Comparison of ENCODE assay signal across 23 cellular contexts in genomic region chr6:135428078-135428477, GRCh38.
"Had no signal": no experiment of that assay in that cellular context is flagged by ENCODE, and none has a peak within 500 bp of the region (broad histone marks: within the 10 kb centered on the region; RNA-seq: fewer than 3 reads in every experiment).

No MANE protein-coding gene starts in this region.

- H3K27ac ChIP-seq: coronary artery, dorsolateral prefrontal cortex, esophagus muscularis mucosa, foreskin keratinocyte, gastroesophageal sphincter, heart left ventricle, hepatocyte, left lung, lower lobe of right lung had no signal

- H3K4me3 ChIP-seq: coronary artery, dorsolateral prefrontal cortex, esophagus muscularis mucosa, gastroesophageal sphincter, heart left ventricle, hepatocyte, left lung, lower lobe of right lung, mucosa of descending colon had no signal

- DNase-seq: dermis blood vessel endothelial cell; dorsolateral prefrontal cortex; effector CD4-positive, alpha-beta T cell; effector memory CD4-positive, alpha-beta T cell; foreskin keratinocyte; heart left ventricle; hypothalamus; immature natural killer cell; left cardiac atrium; left lung; left ventricle myocardium superior; lower lobe of right lung; mesenchymal stem cell; mucosa of descending colon; naive B cell; naive thymus-derived CD8-positive, alpha-beta T cell had no signal

- H3K36me3 ChIP-seq: left lung, lower lobe of right lung had no signal

- H3K9me3 ChIP-seq: esophagus muscularis mucosa, gastroesophageal sphincter, heart left ventricle, left lung, lower lobe of right lung, mucosa of descending colon had no signal

- H3K79me2 ChIP-seq: hepatocyte had no signal

- ATAC-seq: foreskin keratinocyte; gastroesophageal sphincter; heart left ventricle; left cardiac atrium; left lung; left ventricle myocardium superior; lower lobe of right lung; mucosa of descending colon; naive thymus-derived CD8-positive, alpha-beta T cell had no signal

- H3K27me3 ChIP-seq: dorsolateral prefrontal cortex, esophagus muscularis mucosa, foreskin keratinocyte, gastroesophageal sphincter, heart left ventricle, hepatocyte, left lung had no signal

- FAIRE-seq: endothelial cell of umbilical vein, frontal cortex, keratinocyte had no signal

- H3K4me2 ChIP-seq: hepatocyte had no signal

- H2AFZ ChIP-seq: hepatocyte had no signal

- H3K4me1 ChIP-seq: esophagus muscularis mucosa, foreskin keratinocyte, gastroesophageal sphincter, heart left ventricle had no signal
